ENCODE assay signal across 1 cellular context in the genomic region with DNA sequence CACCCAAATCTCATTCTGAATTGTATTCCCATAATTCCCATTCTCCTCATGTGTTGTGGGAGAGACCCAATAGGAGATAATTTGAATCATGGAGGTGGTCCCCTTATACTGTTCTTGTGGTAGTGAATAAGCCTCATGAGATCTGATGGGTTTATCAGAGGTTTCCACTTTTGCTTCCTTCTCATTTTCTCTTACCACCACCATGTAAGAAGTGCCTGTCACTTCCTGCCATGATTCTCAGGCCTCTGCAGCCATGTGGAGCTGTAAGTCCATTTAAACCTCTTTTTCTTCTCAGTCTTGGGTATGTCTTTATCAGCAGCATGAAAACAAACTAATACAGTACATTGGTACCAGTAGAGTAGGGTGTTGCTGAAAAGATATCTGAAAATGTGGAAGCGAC.
TF ChIP-seq lines count a peak whose summit lies in the region.

No MANE protein-coding gene starts in this region.

TF ChIP-seq in K562, 482 proteins besides CTCF, POLR2A, EP300 and RAD21 (continued from another document):
- TF ChIP-seq ZNF766 (CRISPR knock-in tag; conservative IDR thresholded peaks at IDR 0.05) = peak; percentile 76
TF ChIP-seq in K562: peak in this region for 7.
